Comparison of ENCODE assay signal across 15 cellular contexts in the genomic region with DNA sequence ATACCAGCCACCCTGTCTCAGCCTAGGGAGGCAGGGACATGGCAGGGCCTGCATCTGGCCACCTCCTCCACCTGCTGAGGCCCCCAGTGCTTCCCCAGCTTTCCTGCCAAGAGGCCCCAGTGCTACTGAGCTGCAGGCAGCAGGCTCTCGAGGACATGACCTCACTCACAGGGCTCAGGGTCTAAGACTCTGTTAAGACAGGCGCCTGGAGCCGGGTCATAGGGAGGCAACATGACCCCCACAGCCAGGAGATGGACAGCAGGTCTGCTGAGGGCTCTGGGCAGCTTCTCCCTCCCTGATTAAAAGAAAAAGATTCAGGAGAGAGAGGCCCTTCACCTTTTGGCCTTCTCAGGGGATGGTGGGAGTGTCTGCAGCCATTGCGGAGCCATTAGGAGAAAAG. TPM values are rescaled to one million over a fixed set of nuclear protein-coding genes. Genes with fewer than 3 reads are reported as not detected.
DNase-seq lines count a peak whose midpoint lies in the region; ATAC-seq and TF ChIP-seq lines count a peak whose summit lies in the region.
"Had no signal": no experiment of that assay in that cellular context is flagged by ENCODE, and none has a peak within 500 bp of the region (broad histone marks: within the 10 kb centered on the region; RNA-seq: fewer than 3 reads in every experiment).

No MANE protein-coding gene starts in this region.

- H3K4me3 Mint-ChIP-seq in stimulated activated naive CD8-positive, alpha-beta T cell treated with anti-CD3 and anti-CD28 coated beads, Interleukin-15, Interleukin-2, amounts not matched to agents 100 ng/mL and 50 ng/mL, for 24 hours = no peak overlapping the region

- H3K27me3 Mint-ChIP-seq in stimulated activated naive CD8-positive, alpha-beta T cell treated with anti-CD3 and anti-CD28 coated beads, Interleukin-15, Interleukin-2, amounts not matched to agents 100 ng/mL and 50 ng/mL, for 24 hours = no peaks in the 10 kb centered on the region

- H3K27ac ChIP-seq in lower lobe of right lung = no peak overlapping the region

- DNase-seq in stimulated activated naive CD8-positive, alpha-beta T cell treated with anti-CD3 and anti-CD28 coated beads, Interleukin-15, Interleukin-2, amounts not matched to agents 100 U/mL and 50 U/mL, for 24 hours = no peak
- DNase-seq in SK-N-DZ (ENCODE audit: low spot score) (peak; percentile 41), islet precursor cell (peak; percentile 84), lower lobe of right lung (no peak)
- DNase-seq in activated T-cell treated with anti-CD3 and anti-CD28 coated beads, Interleukin-2, amount 50 U/mL, for 1 hour = no peak
- DNase-seq: Calu3, DMS79, HCEC 1CT, NCI-H1417, NCI-H187 treated with DMSO at 0.1 percent for 48 hours, NCI-H345, NCI-H526 treated with DMSO at 0.1 percent for 48 hours, RPMI8226 had no signal

- H3K9me3 ChIP-seq in lower lobe of right lung = no peaks in the 10 kb centered on the region

- no peak for ATAC-seq in stimulated activated naive CD8-positive, alpha-beta T cell treated with anti-CD3 and anti-CD28 coated beads, Interleukin-15, Interleukin-2, amounts not matched to agents 100 U/mL and 50 U/mL, for 24 hours
- ATAC-seq in lower lobe of right lung (no peak), GM21367 (IDR thresholded peaks at IDR 0.05; ENCODE audit: unreplicated experiment) (no peak)

- no peak overlapping the region for H3K4me3 ChIP-seq in lower lobe of right lung

- no peak for TF ChIP-seq CTCF in lower lobe of right lung (IDR thresholded peaks at IDR 0.05)

- H3K36me3 Mint-ChIP-seq in stimulated activated naive CD8-positive, alpha-beta T cell treated with anti-CD3 and anti-CD28 coated beads, Interleukin-15, Interleukin-2, amounts not matched to agents 100 ng/mL and 50 ng/mL, for 24 hours (ENCODE audit: low read depth) = peaks cover 21% of the 10 kb centered on the region

- no peaks in the 10 kb centered on the region for H3K9me3 Mint-ChIP-seq in stimulated activated naive CD8-positive, alpha-beta T cell treated with anti-CD3 and anti-CD28 coated beads, Interleukin-15, Interleukin-2, amounts not matched to agents 100 ng/mL and 50 ng/mL, for 24 hours

- H3K36me3 ChIP-seq in lower lobe of right lung = peaks cover 3% of the 10 kb centered on the region

- no peaks in the 10 kb centered on the region for H3K27me3 ChIP-seq in lower lobe of right lung (ENCODE audit: low read depth)

- peak overlapping the region; percentile 89 for H3K27ac Mint-ChIP-seq in stimulated activated naive CD8-positive, alpha-beta T cell treated with anti-CD3 and anti-CD28 coated beads, Interleukin-15, Interleukin-2, amounts not matched to agents 100 ng/mL and 50 ng/mL, for 24 hours

- H3K4me1 Mint-ChIP-seq in stimulated activated naive CD8-positive, alpha-beta T cell treated with anti-CD3 and anti-CD28 coated beads, Interleukin-15, Interleukin-2, amounts not matched to agents 100 ng/mL and 50 ng/mL, for 24 hours (ENCODE audit: low read depth) = peaks cover 54% of the 10 kb centered on the region

- H3K4me1 ChIP-seq in lower lobe of right lung = peaks cover 8% of the 10 kb centered on the region

- intact Hi-C loops in lower lobe of right lung (cut with DNase I) = no loop called here

RNA-seq across cellular contexts. Expression of gene FASN, which starts 23.2 kb away (rescaled TPM):
- polyA plus RNA-seq in SK-N-DZ (2014; cell fraction: cytosol; rRNA removed) = 178 and 182 TPM in 2 replicates
- 168 and 229 TPM in 2 replicates for polyA plus RNA-seq in SK-N-DZ (2014; cell fraction: nucleus; rRNA removed)
- total RNA-seq in lower lobe of right lung = 302 TPM

RNA-seq across cellular contexts. Expression of gene DUS1L, which starts 55.6 kb away (rescaled TPM):
- 139 and 158 TPM in 2 replicates for polyA plus RNA-seq in SK-N-DZ (2014; cell fraction: cytosol; rRNA removed)
- polyA plus RNA-seq in SK-N-DZ (2014; cell fraction: nucleus; rRNA removed) = 1,140 and 1,180 TPM in 2 replicates
- total RNA-seq in lower lobe of right lung = 85.1 TPM

Comparison
In these comparisons a context has a peak if more than half of its experiments do, and no peak if none do; other contexts are left out.
1. DNase-seq: peak in SK-N-DZ (single experiment) and islet precursor cell (single experiment); none in stimulated activated naive CD8-positive, alpha-beta T cell treated with anti-CD3 and anti-CD28 coated beads, Interleukin-15, Interleukin-2, amounts not matched to agents 100 U/mL and 50 U/mL, for 24 hours (single experiment), lower lobe of right lung (single experiment) and activated T-cell treated with anti-CD3 and anti-CD28 coated beads, Interleukin-2, amount 50 U/mL, for 1 hour (single experiment).